ENCODE assay signal across 1 cellular context in the genomic region with DNA sequence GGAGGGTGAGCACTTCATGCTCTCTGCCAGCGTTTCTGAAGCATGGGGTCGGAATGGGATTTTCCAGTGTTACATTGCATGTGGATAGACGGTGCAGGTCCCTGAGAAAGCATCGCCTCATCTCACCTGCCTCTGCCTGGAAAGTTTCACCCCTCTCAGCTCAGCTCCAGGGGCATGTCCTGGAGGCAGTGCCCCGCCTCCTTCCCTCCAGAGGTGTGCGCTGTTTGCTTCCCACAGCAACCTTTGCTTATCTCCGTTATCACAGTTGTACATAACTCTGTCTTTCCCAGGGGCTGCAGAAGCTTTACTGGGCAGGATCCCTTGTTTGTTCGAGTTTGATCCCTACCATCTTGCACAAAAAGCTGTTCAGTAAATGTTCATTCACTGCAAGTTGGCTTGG.
TF ChIP-seq lines count a peak whose summit lies in the region.

No MANE protein-coding gene starts in this region.

TF ChIP-seq in A549, 52 proteins besides CTCF, POLR2A, EP300 and RAD21 (continued from another document):
- TF ChIP-seq, protein P1, sequence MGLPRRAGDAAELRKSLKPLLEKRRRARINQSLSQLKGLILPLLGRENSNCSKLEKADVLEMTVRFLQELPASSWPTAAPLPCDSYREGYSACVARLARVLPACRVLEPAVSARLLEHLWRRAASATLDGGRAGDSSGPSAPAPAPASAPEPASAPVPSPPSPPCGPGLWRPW (IDR thresholded peaks at IDR 0.05), result no peak
- TF ChIP-seq ZNF302 (CRISPR knock-in tag; IDR thresholded peaks at IDR 0.05), result no peak
